In genomic region chr1:238177351-238177750, GRCh38 we compare ENCODE assay signal across 15 cellular contexts.
DNase-seq lines count a peak whose midpoint lies in the region; ATAC-seq and TF ChIP-seq lines count a peak whose summit lies in the region.
"Had no signal": no experiment of that assay in that cellular context is flagged by ENCODE, and none has a peak within 500 bp of the region (broad histone marks: within the 10 kb centered on the region; RNA-seq: fewer than 3 reads in every experiment).

No MANE protein-coding gene starts in this region.

- no peak overlapping the region for H2BK120ac ChIP-seq in neuronal stem cell (ENCODE audit: low read depth, low read length)

- H3K79me1 ChIP-seq in neuronal stem cell (ENCODE audit: low read depth, low read length) = no peaks in the 10 kb centered on the region

- peak overlapping the region; percentile 43 for H2BK5ac ChIP-seq in neuronal stem cell (ENCODE audit: low read length)

- no peak overlapping the region for H3K9ac ChIP-seq in neuronal stem cell (ENCODE audit: low read depth, low read length, poor library complexity)
- H3K9ac ChIP-seq: BLaER1, GM23248 had no signal

- no peak overlapping the region for H2AK5ac ChIP-seq in neuronal stem cell (ENCODE audit: low read depth, low read length)

- TF ChIP-seq CTCF in astrocyte of the spinal cord (IDR thresholded peaks at IDR 0.05; ENCODE audit: low read depth, low read length) = no peak
- TF ChIP-seq CTCF in foreskin keratinocyte (conservative IDR thresholded peaks at IDR 0.05) = no peak
- TF ChIP-seq CTCF in coronary artery (IDR thresholded peaks at IDR 0.05) = no peak

- H3K4me3 ChIP-seq in astrocyte of the spinal cord (ENCODE audit: low read depth, low read length) (no peak overlapping the region), neuronal stem cell (ENCODE audit: low read length in 2 of 2) (no peak overlapping the region), coronary artery (no peak overlapping the region)
- H3K4me3 ChIP-seq: A549, BLaER1, GM23248 had no signal

- peaks cover 0 to 1% of the 10 kb centered on the region in 2 donors for H3K36me3 ChIP-seq in neuronal stem cell (replicated peaks in 1 of 2; ENCODE audit: control insufficient read depth in 2 of 2, insufficient read depth in 2 of 2, low read length in 2 of 2)
- H3K36me3 ChIP-seq: BLaER1 had no signal

- ATAC-seq in foreskin keratinocyte = peak; percentile 39
- no peak for ATAC-seq in HG03520 (IDR thresholded peaks at IDR 0.05; ENCODE audit: unreplicated experiment)
- ATAC-seq: A549 had no signal

- WGBS in neuronal stem cell (ENCODE audit: extremely low coverage in 2 of 2, insufficient read length in 2 of 2, insufficient replicate concordance in 1 of 2), 2 donors = no CpG with 5 or more reads among the region's 1 CpG

- H2BK12ac ChIP-seq in neuronal stem cell (ENCODE audit: low read length) = no peak overlapping the region

- H3K18ac ChIP-seq in neuronal stem cell (ENCODE audit: low read length) = peak overlapping the region; percentile 11

- no peak overlapping the region for H4K91ac ChIP-seq in neuronal stem cell (ENCODE audit: low read depth, low read length, poor library complexity)

- peaks cover 3% of the 10 kb centered on the region for H3K4me1 ChIP-seq in foreskin keratinocyte
- H3K4me1 ChIP-seq in neuronal stem cell (ENCODE audit: control insufficient read depth in 2 of 2, insufficient read depth in 1 of 2, low read depth in 1 of 2, low read length in 2 of 2) = peaks cover 9 to 11% of the 10 kb centered on the region in 2 donors
- H3K4me1 ChIP-seq: A549, BLaER1 had no signal

- in situ Hi-C loops in astrocyte of the spinal cord (cut with HindIII; ENCODE audit: low sequenced_read_pairs) = no loop called here

- no peak overlapping the region for H3K4me2 ChIP-seq in neuronal stem cell (ENCODE audit: insufficient read depth, low read length, poor library complexity, severe bottlenecking)
- H3K4me2 ChIP-seq: A549, BLaER1 had no signal

- H2BK15ac ChIP-seq in neuronal stem cell (ENCODE audit: low read length) = no peak overlapping the region

- H3K23ac ChIP-seq in neuronal stem cell (ENCODE audit: low read depth, low read length, poor library complexity) = no peak overlapping the region

- peaks cover 2 to 6% of the 10 kb centered on the region in 2 donors for H3K9me3 ChIP-seq in neuronal stem cell (replicated peaks in 1 of 2; ENCODE audit: control insufficient read depth in 2 of 2, insufficient read depth in 1 of 2, low read depth in 1 of 2, low read length in 2 of 2)
- H3K9me3 ChIP-seq: A549, BLaER1 had no signal

- H3K4ac ChIP-seq in neuronal stem cell (ENCODE audit: low read length) = no peak overlapping the region

- peak overlapping the region; percentile 5 for H2AFZ ChIP-seq in neuronal stem cell (ENCODE audit: low read length)
- H2AFZ ChIP-seq: GM23248 had no signal

- no peak overlapping the region for H4K8ac ChIP-seq in neuronal stem cell (ENCODE audit: low read depth, low read length)

- DNase-seq in HPDE6-E6E7 (ENCODE audit: extremely low spot score) = peak; percentile 40
- DNase-seq in astrocyte of the spinal cord (ENCODE audit: low read depth, low spot score) = peak; percentile 1
- peak in 1 of 2 donors; percentile 49 for DNase-seq in foreskin keratinocyte
- DNase-seq in neuronal stem cell (ENCODE audit: low spot score) = no peak
- no peak for DNase-seq in coronary artery (ENCODE audit: low spot score)
- DNase-seq in DMS79 (lab: John Stamatoyannopoulos, UW) = no peak
- DNase-seq: GM23248, NCI-H1105, NCI-H2081 treated with DMSO at 0.1 percent for 48 hours, NCI-H774, OCI-M1, SHP77 treated with DMSO at 0.1 percent for 48 hours had no signal

- H3K27ac ChIP-seq in foreskin keratinocyte (no peak overlapping the region), neuronal stem cell (replicated peaks; ENCODE audit: low read length) (peak overlapping the region; percentile 43), coronary artery (no peak overlapping the region)
- H3K27ac ChIP-seq: A549, BLaER1, GM23248 had no signal

- no peak overlapping the region for H3K14ac ChIP-seq in neuronal stem cell (ENCODE audit: low read length)

- no peaks in the 10 kb centered on the region for H3K27me3 ChIP-seq in foreskin keratinocyte
- H3K27me3 ChIP-seq in neuronal stem cell (ENCODE audit: control insufficient read depth in 3 of 3, insufficient read depth in 3 of 3, low read depth in 1 of 3, low read length in 3 of 3) = no peaks in the 10 kb centered on the region
- H3K27me3 ChIP-seq: BLaER1 had no signal

Comparison
In these comparisons a context has a peak if more than half of its experiments do, and no peak if none do; other contexts are left out.
1. DNase-seq: peak in HPDE6-E6E7 (single experiment) and astrocyte of the spinal cord (single experiment); none in neuronal stem cell (single experiment), coronary artery (single experiment) and DMS79 (single experiment).